ENCODE assay signal across 1 cellular context in genomic region chr14:84533181-84533580, GRCh38.
TF ChIP-seq lines count a peak whose summit lies in the region.

No MANE protein-coding gene starts in this region.

TF ChIP-seq in GM23338, 12 proteins besides CTCF, POLR2A, EP300 and RAD21 (continued from another document):
- TF ChIP-seq ZNF462 (CRISPR knock-in tag; IDR thresholded peaks at IDR 0.05) (no peak), POLR2AphosphoS5 (IDR thresholded peaks at IDR 0.05; ENCODE audit: low read depth) (no peak), JUNB (IDR thresholded peaks at IDR 0.05; ENCODE audit: unreplicated experiment) (no peak), STAT1 (IDR thresholded peaks at IDR 0.05; ENCODE audit: unreplicated experiment) (no peak), ETS1 (IDR thresholded peaks at IDR 0.05) (no peak), EZH2 (IDR thresholded peaks at IDR 0.05; ENCODE audit: low read depth, unreplicated experiment) (no peak), NANOG (IDR thresholded peaks at IDR 0.05; ENCODE audit: borderline replicate concordance) (no peak)
